ENCODE assay signal across 19 cellular contexts in genomic region chr4:156799121-156799589, GRCh38.
DNase-seq lines count a peak whose midpoint lies in the region; ATAC-seq, FAIRE-seq and TF ChIP-seq lines count a peak whose summit lies in the region.
"Had no signal": no experiment of that assay in that cellular context is flagged by ENCODE, and none has a peak within 500 bp of the region (broad histone marks: within the 10 kb centered on the region; RNA-seq: fewer than 3 reads in every experiment).

No MANE protein-coding gene starts in this region.

- H3K4me2 ChIP-seq in SK-N-SH, result no peak overlapping the region
- H3K4me2 ChIP-seq in smooth muscle cell, result no peak overlapping the region
- H3K4me2 ChIP-seq: BLaER1 had no signal

- TF ChIP-seq CTCF in SK-N-SH (IDR thresholded peaks at IDR 0.05) (no peak), smooth muscle cell (IDR thresholded peaks at IDR 0.05; ENCODE audit: borderline replicate concordance, insufficient read depth, poor library complexity, severe bottlenecking) (no peak), transverse colon (IDR thresholded peaks at IDR 0.05) (no peak), D721Med (IDR thresholded peaks at IDR 0.05; ENCODE audit: insufficient read depth, missing control alignments) (no peak)

- intact Hi-C loops in transverse colon (cut with DNase I; ENCODE audit: low total_unique reads), result no loop called here

- WGBS in SK-N-SH (ENCODE audit: low lambda C conversion rate), result 64% methylated on average over 1 of the region's 1 CpG
- 63% methylated on average over 1 of the region's 1 CpG for WGBS in smooth muscle cell (ENCODE audit: low lambda C conversion rate)
- 82 to 100% methylated on average over 1 of the region's 1 CpG for WGBS in transverse colon (ENCODE audit: low coverage in 1 of 2), 2 donors

- DNase-seq in SK-N-SH (no peak), fibroblast of peridontal ligament (ENCODE audit: extremely low read depth) (peak; percentile 60), smooth muscle cell (lab: John Stamatoyannopoulos, UW; ENCODE audit: unreplicated experiment) (no peak), transverse colon (no peak), D721Med (ENCODE audit: insufficient read length, low spot score) (no peak), middle frontal gyrus (ENCODE audit: extremely low spot score, low spot score) (no peak), SHP77 (lab: John Stamatoyannopoulos, UW) (no peak)
- DNase-seq: activated B cell treated with CpG ODN at 0.5 μM for 24 hours; activated naive CD4-positive, alpha-beta T cell treated with Interleukin-2 at 50 U/mL for 16 hours; DMS53; effector CD8-positive, alpha-beta T cell; glutamatergic neuron; immature natural killer cell; NCI-H187 treated with DMSO at 0.1 percent for 48 hours; NCI-H526; OCI-M1 had no signal

- H3K27me3 ChIP-seq in SK-N-SH (ENCODE audit: insufficient read depth) (no peaks in the 10 kb centered on the region), smooth muscle cell (ENCODE audit: low read depth) (no peaks in the 10 kb centered on the region), transverse colon (no peaks in the 10 kb centered on the region)
- H3K27me3 ChIP-seq: BLaER1 had no signal

- TF ChIP-seq EP300 in SK-N-SH (IDR thresholded peaks at IDR 0.05; ENCODE audit: borderline replicate concordance in 1 of 2, low read depth in 1 of 2, low read length in 1 of 2), result no peak
- TF ChIP-seq EP300 in transverse colon (IDR thresholded peaks at IDR 0.05; ENCODE audit: low read depth), result no peak

- peak; percentile 51 for ATAC-seq in GM19463 (IDR thresholded peaks at IDR 0.05; ENCODE audit: unreplicated experiment)

- H3K27ac ChIP-seq in SK-N-SH (ENCODE audit: low read depth in 2 of 2, low read length in 1 of 2), result peak overlapping the region; percentile 40 to 68; a peak in 3 of 4 replicates
- H3K27ac ChIP-seq in smooth muscle cell (ENCODE audit: low read depth), result peak overlapping the region; percentile 55
- no peak overlapping the region for H3K27ac ChIP-seq in transverse colon
- H3K27ac ChIP-seq: BLaER1 had no signal

- TF ChIP-seq POLR2A in transverse colon (IDR thresholded peaks at IDR 0.05), result no peak

- peaks cover 26% of the 10 kb centered on the region for H3F3A ChIP-seq in SK-N-SH (replicated peaks; ENCODE audit: insufficient read depth)
- no peaks in the 10 kb centered on the region for H3F3A ChIP-seq in smooth muscle cell (ENCODE audit: low read depth)

- H3K9me3 ChIP-seq in SK-N-SH, result no peaks in the 10 kb centered on the region
- H3K9me3 ChIP-seq in smooth muscle cell (replicated peaks; ENCODE audit: low read depth), result no peaks in the 10 kb centered on the region
- no peaks in the 10 kb centered on the region for H3K9me3 ChIP-seq in transverse colon
- H3K9me3 ChIP-seq: BLaER1 had no signal

- TF ChIP-seq RAD21 in SK-N-SH (IDR thresholded peaks at IDR 0.05; ENCODE audit: low read length), result no peak

- peaks cover 0 to 38% of the 10 kb centered on the region in 2 experiments; a peak in 2 of 4 replicates for H3K4me1 ChIP-seq in SK-N-SH (ENCODE audit: control insufficient read depth in 1 of 2, insufficient read depth in 2 of 2, low read depth in 1 of 2, low read length in 1 of 2)
- H3K4me1 ChIP-seq in smooth muscle cell (ENCODE audit: low read depth), result no peaks in the 10 kb centered on the region
- peaks cover 0 to 6% (median 0%) of the 10 kb centered on the region in 4 donors for H3K4me1 ChIP-seq in transverse colon
- H3K4me1 ChIP-seq: BLaER1 had no signal

- no peak for FAIRE-seq in D721Med (lab: Jason Lieb, UNC)
- FAIRE-seq: urothelium cell line had no signal

- in situ Hi-C loops in transverse colon (cut with MboI; ENCODE audit: low pct_ligation_motif_present in 1 of 4, low pct_unique_long_range_greater_than_20kb in 1 of 4, low sequenced_read_pairs in 3 of 4), result no loop called here

- CTCF ChIA-PET in SK-N-SH (lab: Yijun Ruan, JAX), result no interaction called here

- H3K36me3 ChIP-seq in SK-N-SH (replicated peaks in 1 of 2; ENCODE audit: control insufficient read depth in 1 of 2, insufficient read depth in 2 of 2, low read length in 1 of 2) (peaks cover 0 to 4% of the 10 kb centered on the region in 2 experiments), smooth muscle cell (ENCODE audit: low read depth) (no peaks in the 10 kb centered on the region), transverse colon (no peaks in the 10 kb centered on the region)
- H3K36me3 ChIP-seq: BLaER1 had no signal

- H2AFZ ChIP-seq in SK-N-SH (ENCODE audit: low read depth) (no peak overlapping the region), smooth muscle cell (ENCODE audit: low read depth) (no peak overlapping the region)

- peaks cover 23% of the 10 kb centered on the region; the same call in 1 of the 2 replicates for H3K79me2 ChIP-seq in SK-N-SH (ENCODE audit: insufficient read depth)
- H3K79me2 ChIP-seq in smooth muscle cell (ENCODE audit: low read depth), result no peaks in the 10 kb centered on the region

- POLR2A ChIA-PET in SK-N-SH (lab: Yijun Ruan, JAX), result no interaction called here

- H3K9me2 ChIP-seq in SK-N-SH, result no peaks in the 10 kb centered on the region

- H3K4me3 ChIP-seq in SK-N-SH (ENCODE audit: low read depth in 2 of 2, low read length in 1 of 2), result no peak overlapping the region
- H3K4me3 ChIP-seq in smooth muscle cell, result no peak overlapping the region
- no peak overlapping the region for H3K4me3 ChIP-seq in transverse colon
- H3K4me3 ChIP-seq: BLaER1 had no signal

- no peak overlapping the region for H3K9ac ChIP-seq in SK-N-SH
- H3K9ac ChIP-seq in smooth muscle cell (ENCODE audit: low read depth), result no peak overlapping the region
- H3K9ac ChIP-seq: BLaER1 had no signal

- H4K20me1 ChIP-seq in SK-N-SH (ENCODE audit: insufficient read depth) (no peaks in the 10 kb centered on the region), smooth muscle cell (ENCODE audit: low read depth) (peaks cover 30% of the 10 kb centered on the region)
- H4K20me1 ChIP-seq: BLaER1 had no signal

TF ChIP-seq in SK-N-SH, 30 proteins besides CTCF, POLR2A, EP300 and RAD21:
- no peak for TF ChIP-seq USF2 (IDR thresholded peaks at IDR 0.05; ENCODE audit: borderline replicate concordance, low read depth, low read length)
- no peak for TF ChIP-seq MAX (IDR thresholded peaks at IDR 0.05; ENCODE audit: low read depth)
- peak; percentile 66 for TF ChIP-seq TCF12 (IDR thresholded peaks at IDR 0.05)
- TF ChIP-seq PBX3 (IDR thresholded peaks at IDR 0.05), result peak; percentile 61
- TF ChIP-seq SIN3A (IDR thresholded peaks at IDR 0.05; ENCODE audit: borderline replicate concordance, low read depth, low read length), result no peak
- no peak for TF ChIP-seq GATA2 (CRISPR knock-in tag; IDR thresholded peaks at IDR 0.05)
- no peak for TF ChIP-seq FOXJ3 (CRISPR knock-in tag; IDR thresholded peaks at IDR 0.05)

Comparison
In these comparisons a context has a peak if more than half of its experiments do, and no peak if none do; other contexts are left out.
1. H3K27ac ChIP-seq: peak in SK-N-SH (2 of 2) and smooth muscle cell (single experiment); none in transverse colon (0 of 4).